8 cellular contexts compared by ENCODE assay signal in the genomic region with DNA sequence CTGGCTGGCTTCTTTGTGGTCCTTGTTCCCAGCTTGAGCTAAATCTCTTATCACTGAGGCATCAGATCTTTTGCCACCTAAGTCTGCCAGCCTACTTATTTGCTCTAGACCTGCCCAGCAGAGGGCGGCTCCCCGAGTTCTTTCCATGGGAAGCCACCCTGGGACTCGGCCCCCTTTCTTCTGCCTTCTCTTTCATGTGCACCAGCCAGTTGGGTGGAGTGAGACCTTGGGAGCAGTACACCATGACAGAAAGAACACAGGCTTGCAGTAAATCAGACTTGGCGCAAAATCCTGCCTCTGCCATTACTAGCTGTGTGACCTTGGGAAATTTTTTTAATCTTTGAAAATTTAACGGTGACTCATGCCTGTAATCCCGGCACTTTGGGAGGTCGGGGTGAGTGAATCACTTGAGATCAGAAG. TPM values are rescaled to one million over a fixed set of nuclear protein-coding genes. Genes with fewer than 3 reads are reported as not detected.
DNase-seq lines count a peak whose midpoint lies in the region; ATAC-seq and TF ChIP-seq lines count a peak whose summit lies in the region.

No MANE protein-coding gene starts in this region.

- DNase-seq in ACHN (peak; percentile 90), GM12864 (ENCODE audit: low read depth) (no peak), RKO (ENCODE audit: low spot score) (peak; percentile 71), amniotic stem cell (lab: John Stamatoyannopoulos, UW) (no peak), NCI-H774 (lab: John Stamatoyannopoulos, UW) (no peak)
- DNase-seq in stimulated activated CD4-positive, alpha-beta T cell treated with anti-CD3 and anti-CD28 coated beads, Interleukin-4, amount 100 ng/mL, for 4 hours: peak; percentile 17 to 25
- DNase-seq in activated CD4-positive, CD25-positive, alpha-beta regulatory T cell treated with anti-CD3 and anti-CD28 coated beads, Interleukin-2, amount 50 U/mL, for 72 hours: no peak

- peak; percentile 46 for TF ChIP-seq CTCF in GM12864 (IDR thresholded peaks at IDR 0.05; ENCODE audit: low read depth, low read length, missing control alignments)

- no peak overlapping the region for H3K4me3 ChIP-seq in GM12864 (ENCODE audit: low read depth, low read length)

- in situ Hi-C loops in ACHN (cut with HindIII; ENCODE audit: low pct_ligation_motif_present, low pct_unique_long_range_greater_than_20kb, low sequenced_read_pairs): no loop called here

- ATAC-seq in esophagus mucosa: peak; percentile 72

RNA-seq across cellular contexts. Expression of gene SMAGP, which starts 7.4 kb away (rescaled TPM):
- 96.2 TPM for total RNA-seq in esophagus mucosa

RNA-seq across cellular contexts. Expression of gene DAZAP2, which starts 24.1 kb away (rescaled TPM):
- 109 TPM for total RNA-seq in esophagus mucosa

RNA-seq across cellular contexts. Expression of gene POU6F1, which starts 44.9 kb away (rescaled TPM):
- 2.9 TPM for total RNA-seq in esophagus mucosa

Comparison
In these comparisons a context has a peak if more than half of its experiments do, and no peak if none do; other contexts are left out.
1. DNase-seq: peak in ACHN (single experiment), RKO (single experiment) and stimulated activated CD4-positive, alpha-beta T cell treated with anti-CD3 and anti-CD28 coated beads, Interleukin-4, amount 100 ng/mL, for 4 hours (2 of 2); none in GM12864 (single experiment), activated CD4-positive, CD25-positive, alpha-beta regulatory T cell treated with anti-CD3 and anti-CD28 coated beads, Interleukin-2, amount 50 U/mL, for 72 hours (single experiment), amniotic stem cell (single experiment) and NCI-H774 (single experiment).